Comparison of ENCODE assay signal across 11 cellular contexts in the genomic region with DNA sequence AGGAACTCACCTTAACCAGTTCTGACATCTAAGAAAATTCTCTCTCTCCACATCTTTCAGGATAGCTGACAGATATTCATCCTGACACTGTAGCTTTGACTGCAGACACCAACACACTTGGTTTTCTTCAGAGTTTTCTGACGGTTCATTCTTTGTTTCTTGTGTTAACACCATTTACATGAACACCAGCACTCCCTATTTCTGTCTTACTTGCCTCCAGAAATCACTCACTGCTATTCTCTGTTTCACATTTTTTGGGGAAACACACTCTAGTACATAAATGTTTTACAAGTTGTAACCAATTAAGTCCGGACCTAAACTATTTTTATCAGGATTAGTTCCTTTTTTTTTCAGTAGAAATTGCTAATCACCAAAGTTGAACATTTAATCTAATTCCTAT.
DNase-seq lines count a peak whose midpoint lies in the region; ATAC-seq and TF ChIP-seq lines count a peak whose summit lies in the region.
"Had no signal": no experiment of that assay in that cellular context is flagged by ENCODE, and none has a peak within 500 bp of the region (broad histone marks: within the 10 kb centered on the region; RNA-seq: fewer than 3 reads in every experiment).

No MANE protein-coding gene starts in this region.

- DNase-seq in kidney glomerular epithelial cell (lab: John Stamatoyannopoulos, UW) (no peak), NCI-H2196 treated with DMSO at 0.1 percent for 48 hours (lab: John Stamatoyannopoulos, UW; ENCODE audit: unreplicated experiment) (no peak), medulla oblongata (ENCODE audit: extremely low spot score) (no peak), OCI-M2 (lab: John Stamatoyannopoulos, UW; ENCODE audit: unreplicated experiment) (no peak)
- DNase-seq: esophagus squamous epithelium, NCI-H345 had no signal

- TF ChIP-seq POLR2A in GM18505 (IDR thresholded peaks at IDR 0.05; ENCODE audit: borderline replicate concordance, extremely low read depth, insufficient read depth, insufficient read length): no peak

- ATAC-seq in GM18505 (IDR thresholded peaks at IDR 0.05; ENCODE audit: unreplicated experiment): peak; percentile 71
- peak; percentile 83 for ATAC-seq in GM19452 (IDR thresholded peaks at IDR 0.05; ENCODE audit: unreplicated experiment)
- ATAC-seq in HG02759 (IDR thresholded peaks at IDR 0.05; ENCODE audit: unreplicated experiment): peak; percentile 84
- peak; percentile 75 for ATAC-seq in HG03460 (IDR thresholded peaks at IDR 0.05; ENCODE audit: unreplicated experiment)
- ATAC-seq: Panc1 had no signal
